1 cellular context compared by ENCODE assay signal in the genomic region with DNA sequence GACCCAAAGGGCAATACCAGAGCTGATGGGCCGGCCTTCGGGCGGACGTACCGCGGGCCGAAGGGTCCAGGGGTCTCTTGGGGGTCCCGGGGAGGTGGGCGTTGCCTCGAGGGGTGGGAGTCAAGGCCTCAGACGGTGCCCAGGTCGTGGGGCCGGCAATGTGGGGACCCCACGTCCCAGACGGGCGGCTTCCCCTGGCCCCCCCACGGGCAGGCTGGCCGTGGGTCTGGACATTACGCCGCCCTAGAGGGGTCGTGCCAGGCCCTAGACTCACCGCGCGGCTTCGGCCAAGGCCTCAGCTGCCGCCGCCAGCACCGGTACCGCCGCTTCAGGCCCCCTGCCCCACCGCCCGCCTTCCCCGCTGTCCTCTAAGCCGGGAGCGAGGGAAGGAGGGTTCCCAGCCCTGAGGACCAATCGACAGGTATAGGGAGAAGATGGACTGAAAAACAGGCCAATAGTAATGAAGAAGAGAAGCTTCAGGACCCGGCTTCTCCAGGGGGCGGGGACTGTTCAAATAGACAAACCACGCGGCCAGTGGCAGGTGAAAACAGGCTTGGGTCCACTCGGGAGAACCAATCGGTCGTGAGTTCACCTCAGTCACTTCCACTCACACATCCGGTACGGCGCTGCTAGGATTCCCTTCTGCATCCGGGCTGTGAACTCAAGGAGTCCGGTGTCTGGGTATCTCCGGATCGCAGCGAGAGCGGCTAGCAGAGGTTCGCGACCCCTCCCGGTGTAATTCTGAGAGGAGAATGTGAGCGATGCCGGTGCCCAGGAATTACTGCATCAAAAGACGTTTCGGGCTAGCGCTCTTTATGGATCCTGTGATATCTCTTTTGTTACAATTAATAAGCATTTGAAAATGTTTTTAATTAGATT.
TF ChIP-seq lines count a peak whose summit lies in the region.

A gene (minus strand): TSS at position 381 of the 879 bp plus-strand sequence. CDS start 3,142 bp downstream, outside the sequence.

TF ChIP-seq in HepG2, 621 proteins besides CTCF, POLR2A, EP300 and RAD21 (continued from another document and continues in another):
- TF ChIP-seq, protein P1, sequence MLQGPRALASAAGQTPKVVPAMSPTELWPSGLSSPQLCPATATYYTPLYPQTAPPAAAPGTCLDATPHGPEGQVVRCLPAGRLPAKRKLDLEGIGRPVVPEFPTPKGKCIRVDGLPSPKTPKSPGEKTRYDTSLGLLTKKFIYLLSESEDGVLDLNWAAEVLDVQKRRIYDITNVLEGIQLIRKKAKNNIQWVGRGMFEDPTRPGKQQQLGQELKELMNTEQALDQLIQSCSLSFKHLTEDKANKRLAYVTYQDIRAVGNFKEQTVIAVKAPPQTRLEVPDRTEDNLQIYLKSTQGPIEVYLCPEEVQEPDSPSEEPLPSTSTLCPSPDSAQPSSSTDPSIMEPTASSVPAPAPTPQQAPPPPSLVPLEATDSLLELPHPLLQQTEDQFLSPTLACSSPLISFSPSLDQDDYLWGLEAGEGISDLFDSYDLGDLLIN (CRISPR knock-in tag; IDR thresholded peaks at IDR 0.05; ENCODE audit: borderline replicate concordance), result no peak
- TF ChIP-seq CREM (IDR thresholded peaks at IDR 0.05) (peak; percentile 80), CREM (CRISPR knock-in tag; IDR thresholded peaks at IDR 0.05) (no peak), KDM3A (CRISPR knock-in tag; IDR thresholded peaks at IDR 0.05; ENCODE audit: low read depth) (peak; percentile 75; the same call in 1 of the 2 replicates), MAFF (IDR thresholded peaks at IDR 0.05; ENCODE audit: low read depth, low read length) (no peak), SUZ12 (IDR thresholded peaks at IDR 0.05; ENCODE audit: low read depth, low read length) (no peak), ZNF777 (CRISPR knock-in tag; IDR thresholded peaks at IDR 0.05) (no peak), SRY (CRISPR knock-in tag; IDR thresholded peaks at IDR 0.05) (no peak), JDP2 (CRISPR knock-in tag; IDR thresholded peaks at IDR 0.05; ENCODE audit: borderline replicate concordance) (no peak), ZNF530 (CRISPR knock-in tag; IDR thresholded peaks at IDR 0.05; ENCODE audit: low read depth) (no peak), NFIB (CRISPR knock-in tag; IDR thresholded peaks at IDR 0.05; ENCODE audit: borderline replicate concordance) (no peak), ZNF652 (CRISPR knock-in tag; IDR thresholded peaks at IDR 0.05; ENCODE audit: borderline replicate concordance, low read depth) (0 out of 2 replicates have a peak, but pooled peaks have one; percentile 12), ZNF337 (CRISPR knock-in tag; IDR thresholded peaks at IDR 0.05; ENCODE audit: borderline replicate concordance, low read depth) (no peak), PHF20 (CRISPR knock-in tag; IDR thresholded peaks at IDR 0.05) (peak; percentile 96), ZNF737 (CRISPR knock-in tag; IDR thresholded peaks at IDR 0.05; ENCODE audit: borderline replicate concordance) (no peak), ZMYM2 (CRISPR knock-in tag; IDR thresholded peaks at IDR 0.05) (no peak), POGZ (CRISPR knock-in tag; IDR thresholded peaks at IDR 0.05) (peak; percentile 73; the same call in 1 of the 2 replicates), ZBTB21 (CRISPR knock-in tag; IDR thresholded peaks at IDR 0.05) (no peak), ZNF782 (CRISPR knock-in tag; IDR thresholded peaks at IDR 0.05; ENCODE audit: borderline replicate concordance) (no peak), SP1 (IDR thresholded peaks at IDR 0.05) (no peak), SP1 (CRISPR knock-in tag; IDR thresholded peaks at IDR 0.05) (peak; percentile 84), FIP1L1 (IDR thresholded peaks at IDR 0.05; ENCODE audit: borderline replicate concordance, insufficient read depth, low read depth, low read length) (no peak), SPEN (CRISPR knock-in tag; IDR thresholded peaks at IDR 0.05; ENCODE audit: low read depth) (peak; percentile 84), SOX5 (CRISPR knock-in tag; IDR thresholded peaks at IDR 0.05; ENCODE audit: borderline replicate concordance) (0 out of 2 replicates have a peak, but pooled peaks have one; percentile 20), GATAD2A (CRISPR knock-in tag; IDR thresholded peaks at IDR 0.05) (peak; percentile 35; the same call in 1 of the 2 replicates), ZNF615 (CRISPR knock-in tag; IDR thresholded peaks at IDR 0.05; ENCODE audit: borderline replicate concordance) (0 out of 2 replicates have a peak, but pooled peaks have one; percentile 48), ZMYM3 (CRISPR knock-in tag; IDR thresholded peaks at IDR 0.05) (peak; percentile 57)
- TF ChIP-seq, protein P2, sequence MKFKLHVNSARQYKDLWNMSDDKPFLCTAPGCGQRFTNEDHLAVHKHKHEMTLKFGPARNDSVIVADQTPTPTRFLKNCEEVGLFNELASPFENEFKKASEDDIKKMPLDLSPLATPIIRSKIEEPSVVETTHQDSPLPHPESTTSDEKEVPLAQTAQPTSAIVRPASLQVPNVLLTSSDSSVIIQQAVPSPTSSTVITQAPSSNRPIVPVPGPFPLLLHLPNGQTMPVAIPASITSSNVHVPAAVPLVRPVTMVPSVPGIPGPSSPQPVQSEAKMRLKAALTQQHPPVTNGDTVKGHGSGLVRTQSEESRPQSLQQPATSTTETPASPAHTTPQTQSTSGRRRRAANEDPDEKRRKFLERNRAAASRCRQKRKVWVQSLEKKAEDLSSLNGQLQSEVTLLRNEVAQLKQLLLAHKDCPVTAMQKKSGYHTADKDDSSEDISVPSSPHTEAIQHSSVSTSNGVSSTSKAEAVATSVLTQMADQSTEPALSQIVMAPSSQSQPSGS (CRISPR knock-in tag; IDR thresholded peaks at IDR 0.05), result 0 out of 2 replicates have a peak, but pooled peaks have one; percentile 54
- TF ChIP-seq, protein P3, sequence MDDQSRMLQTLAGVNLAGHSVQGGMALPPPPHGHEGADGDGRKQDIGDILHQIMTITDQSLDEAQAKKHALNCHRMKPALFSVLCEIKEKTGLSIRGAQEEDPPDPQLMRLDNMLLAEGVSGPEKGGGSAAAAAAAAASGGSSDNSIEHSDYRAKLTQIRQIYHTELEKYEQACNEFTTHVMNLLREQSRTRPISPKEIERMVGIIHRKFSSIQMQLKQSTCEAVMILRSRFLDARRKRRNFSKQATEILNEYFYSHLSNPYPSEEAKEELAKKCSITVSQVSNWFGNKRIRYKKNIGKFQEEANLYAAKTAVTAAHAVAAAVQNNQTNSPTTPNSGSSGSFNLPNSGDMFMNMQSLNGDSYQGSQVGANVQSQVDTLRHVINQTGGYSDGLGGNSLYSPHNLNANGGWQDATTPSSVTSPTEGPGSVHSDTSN (CRISPR knock-in tag; IDR thresholded peaks at IDR 0.05; ENCODE audit: borderline replicate concordance), result 0 out of 2 replicates have a peak, but pooled peaks have one; percentile 58
- TF ChIP-seq, protein P4, sequence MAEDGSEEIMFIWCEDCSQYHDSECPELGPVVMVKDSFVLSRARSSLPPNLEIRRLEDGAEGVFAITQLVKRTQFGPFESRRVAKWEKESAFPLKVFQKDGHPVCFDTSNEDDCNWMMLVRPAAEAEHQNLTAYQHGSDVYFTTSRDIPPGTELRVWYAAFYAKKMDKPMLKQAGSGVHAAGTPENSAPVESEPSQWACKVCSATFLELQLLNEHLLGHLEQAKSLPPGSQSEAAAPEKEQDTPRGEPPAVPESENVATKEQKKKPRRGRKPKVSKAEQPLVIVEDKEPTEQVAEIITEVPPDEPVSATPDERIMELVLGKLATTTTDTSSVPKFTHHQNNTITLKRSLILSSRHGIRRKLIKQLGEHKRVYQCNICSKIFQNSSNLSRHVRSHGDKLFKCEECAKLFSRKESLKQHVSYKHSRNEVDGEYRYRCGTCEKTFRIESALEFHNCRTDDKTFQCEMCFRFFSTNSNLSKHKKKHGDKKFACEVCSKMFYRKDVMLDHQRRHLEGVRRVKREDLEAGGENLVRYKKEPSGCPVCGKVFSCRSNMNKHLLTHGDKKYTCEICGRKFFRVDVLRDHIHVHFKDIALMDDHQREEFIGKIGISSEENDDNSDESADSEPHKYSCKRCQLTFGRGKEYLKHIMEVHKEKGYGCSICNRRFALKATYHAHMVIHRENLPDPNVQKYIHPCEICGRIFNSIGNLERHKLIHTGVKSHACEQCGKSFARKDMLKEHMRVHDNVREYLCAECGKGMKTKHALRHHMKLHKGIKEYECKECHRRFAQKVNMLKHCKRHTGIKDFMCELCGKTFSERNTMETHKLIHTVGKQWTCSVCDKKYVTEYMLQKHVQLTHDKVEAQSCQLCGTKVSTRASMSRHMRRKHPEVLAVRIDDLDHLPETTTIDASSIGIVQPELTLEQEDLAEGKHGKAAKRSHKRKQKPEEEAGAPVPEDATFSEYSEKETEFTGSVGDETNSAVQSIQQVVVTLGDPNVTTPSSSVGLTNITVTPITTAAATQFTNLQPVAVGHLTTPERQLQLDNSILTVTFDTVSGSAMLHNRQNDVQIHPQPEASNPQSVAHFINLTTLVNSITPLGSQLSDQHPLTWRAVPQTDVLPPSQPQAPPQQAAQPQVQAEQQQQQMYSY (CRISPR knock-in tag; IDR thresholded peaks at IDR 0.05), result 0 out of 2 replicates have a peak, but pooled peaks have one; percentile 18
- TF ChIP-seq, protein P5, sequence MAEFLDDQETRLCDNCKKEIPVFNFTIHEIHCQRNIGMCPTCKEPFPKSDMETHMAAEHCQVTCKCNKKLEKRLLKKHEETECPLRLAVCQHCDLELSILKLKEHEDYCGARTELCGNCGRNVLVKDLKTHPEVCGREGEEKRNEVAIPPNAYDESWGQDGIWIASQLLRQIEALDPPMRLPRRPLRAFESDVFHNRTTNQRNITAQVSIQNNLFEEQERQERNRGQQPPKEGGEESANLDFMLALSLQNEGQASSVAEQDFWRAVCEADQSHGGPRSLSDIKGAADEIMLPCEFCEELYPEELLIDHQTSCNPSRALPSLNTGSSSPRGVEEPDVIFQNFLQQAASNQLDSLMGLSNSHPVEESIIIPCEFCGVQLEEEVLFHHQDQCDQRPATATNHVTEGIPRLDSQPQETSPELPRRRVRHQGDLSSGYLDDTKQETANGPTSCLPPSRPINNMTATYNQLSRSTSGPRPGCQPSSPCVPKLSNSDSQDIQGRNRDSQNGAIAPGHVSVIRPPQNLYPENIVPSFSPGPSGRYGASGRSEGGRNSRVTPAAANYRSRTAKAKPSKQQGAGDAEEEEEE (CRISPR knock-in tag; IDR thresholded peaks at IDR 0.05; ENCODE audit: borderline replicate concordance), result peak; percentile 62; the same call in 1 of the 2 replicates
- TF ChIP-seq, protein P6, sequence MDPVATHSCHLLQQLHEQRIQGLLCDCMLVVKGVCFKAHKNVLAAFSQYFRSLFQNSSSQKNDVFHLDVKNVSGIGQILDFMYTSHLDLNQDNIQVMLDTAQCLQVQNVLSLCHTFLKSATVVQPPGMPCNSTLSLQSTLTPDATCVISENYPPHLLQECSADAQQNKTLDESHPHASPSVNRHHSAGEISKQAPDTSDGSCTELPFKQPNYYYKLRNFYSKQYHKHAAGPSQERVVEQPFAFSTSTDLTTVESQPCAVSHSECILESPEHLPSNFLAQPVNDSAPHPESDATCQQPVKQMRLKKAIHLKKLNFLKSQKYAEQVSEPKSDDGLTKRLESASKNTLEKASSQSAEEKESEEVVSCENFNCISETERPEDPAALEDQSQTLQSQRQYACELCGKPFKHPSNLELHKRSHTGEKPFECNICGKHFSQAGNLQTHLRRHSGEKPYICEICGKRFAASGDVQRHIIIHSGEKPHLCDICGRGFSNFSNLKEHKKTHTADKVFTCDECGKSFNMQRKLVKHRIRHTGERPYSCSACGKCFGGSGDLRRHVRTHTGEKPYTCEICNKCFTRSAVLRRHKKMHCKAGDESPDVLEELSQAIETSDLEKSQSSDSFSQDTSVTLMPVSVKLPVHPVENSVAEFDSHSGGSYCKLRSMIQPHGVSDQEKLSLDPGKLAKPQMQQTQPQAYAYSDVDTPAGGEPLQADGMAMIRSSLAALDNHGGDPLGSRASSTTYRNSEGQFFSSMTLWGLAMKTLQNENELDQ (CRISPR knock-in tag; IDR thresholded peaks at IDR 0.05; ENCODE audit: borderline replicate concordance), result peak; percentile 56; the same call in 1 of the 2 replicates
- TF ChIP-seq, protein P7, sequence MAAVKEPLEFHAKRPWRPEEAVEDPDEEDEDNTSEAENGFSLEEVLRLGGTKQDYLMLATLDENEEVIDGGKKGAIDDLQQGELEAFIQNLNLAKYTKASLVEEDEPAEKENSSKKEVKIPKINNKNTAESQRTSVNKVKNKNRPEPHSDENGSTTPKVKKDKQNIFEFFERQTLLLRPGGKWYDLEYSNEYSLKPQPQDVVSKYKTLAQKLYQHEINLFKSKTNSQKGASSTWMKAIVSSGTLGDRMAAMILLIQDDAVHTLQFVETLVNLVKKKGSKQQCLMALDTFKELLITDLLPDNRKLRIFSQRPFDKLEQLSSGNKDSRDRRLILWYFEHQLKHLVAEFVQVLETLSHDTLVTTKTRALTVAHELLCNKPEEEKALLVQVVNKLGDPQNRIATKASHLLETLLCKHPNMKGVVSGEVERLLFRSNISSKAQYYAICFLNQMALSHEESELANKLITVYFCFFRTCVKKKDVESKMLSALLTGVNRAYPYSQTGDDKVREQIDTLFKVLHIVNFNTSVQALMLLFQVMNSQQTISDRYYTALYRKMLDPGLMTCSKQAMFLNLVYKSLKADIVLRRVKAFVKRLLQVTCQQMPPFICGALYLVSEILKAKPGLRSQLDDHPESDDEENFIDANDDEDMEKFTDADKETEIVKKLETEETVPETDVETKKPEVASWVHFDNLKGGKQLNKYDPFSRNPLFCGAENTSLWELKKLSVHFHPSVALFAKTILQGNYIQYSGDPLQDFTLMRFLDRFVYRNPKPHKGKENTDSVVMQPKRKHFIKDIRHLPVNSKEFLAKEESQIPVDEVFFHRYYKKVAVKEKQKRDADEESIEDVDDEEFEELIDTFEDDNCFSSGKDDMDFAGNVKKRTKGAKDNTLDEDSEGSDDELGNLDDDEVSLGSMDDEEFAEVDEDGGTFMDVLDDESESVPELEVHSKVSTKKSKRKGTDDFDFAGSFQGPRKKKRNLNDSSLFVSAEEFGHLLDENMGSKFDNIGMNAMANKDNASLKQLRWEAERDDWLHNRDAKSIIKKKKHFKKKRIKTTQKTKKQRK (IDR thresholded peaks at IDR 0.05; ENCODE audit: low read length), result peak; percentile 84
- TF ChIP-seq, protein P8, sequence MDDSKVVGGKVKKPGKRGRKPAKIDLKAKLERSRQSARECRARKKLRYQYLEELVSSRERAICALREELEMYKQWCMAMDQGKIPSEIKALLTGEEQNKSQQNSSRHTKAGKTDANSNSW (CRISPR knock-in tag; IDR thresholded peaks at IDR 0.05; ENCODE audit: borderline replicate concordance), result no peak
- TF ChIP-seq, protein P9, sequence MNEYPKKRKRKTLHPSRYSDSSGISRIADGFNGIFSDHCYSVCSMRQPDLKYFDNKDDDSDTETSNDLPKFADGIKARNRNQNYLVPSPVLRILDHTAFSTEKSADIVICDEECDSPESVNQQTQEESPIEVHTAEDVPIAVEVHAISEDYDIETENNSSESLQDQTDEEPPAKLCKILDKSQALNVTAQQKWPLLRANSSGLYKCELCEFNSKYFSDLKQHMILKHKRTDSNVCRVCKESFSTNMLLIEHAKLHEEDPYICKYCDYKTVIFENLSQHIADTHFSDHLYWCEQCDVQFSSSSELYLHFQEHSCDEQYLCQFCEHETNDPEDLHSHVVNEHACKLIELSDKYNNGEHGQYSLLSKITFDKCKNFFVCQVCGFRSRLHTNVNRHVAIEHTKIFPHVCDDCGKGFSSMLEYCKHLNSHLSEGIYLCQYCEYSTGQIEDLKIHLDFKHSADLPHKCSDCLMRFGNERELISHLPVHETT (CRISPR knock-in tag; conservative IDR thresholded peaks at IDR 0.05), result peak; percentile 95
- TF ChIP-seq, protein P10, sequence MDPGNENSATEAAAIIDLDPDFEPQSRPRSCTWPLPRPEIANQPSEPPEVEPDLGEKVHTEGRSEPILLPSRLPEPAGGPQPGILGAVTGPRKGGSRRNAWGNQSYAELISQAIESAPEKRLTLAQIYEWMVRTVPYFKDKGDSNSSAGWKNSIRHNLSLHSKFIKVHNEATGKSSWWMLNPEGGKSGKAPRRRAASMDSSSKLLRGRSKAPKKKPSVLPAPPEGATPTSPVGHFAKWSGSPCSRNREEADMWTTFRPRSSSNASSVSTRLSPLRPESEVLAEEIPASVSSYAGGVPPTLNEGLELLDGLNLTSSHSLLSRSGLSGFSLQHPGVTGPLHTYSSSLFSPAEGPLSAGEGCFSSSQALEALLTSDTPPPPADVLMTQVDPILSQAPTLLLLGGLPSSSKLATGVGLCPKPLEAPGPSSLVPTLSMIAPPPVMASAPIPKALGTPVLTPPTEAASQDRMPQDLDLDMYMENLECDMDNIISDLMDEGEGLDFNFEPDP (CRISPR knock-in tag; conservative IDR thresholded peaks at IDR 0.05), result no peak
